Comparison of ENCODE assay signal across 20 cellular contexts in genomic region chr2:75870654-75871137, GRCh38.
DNase-seq lines count a peak whose midpoint lies in the region; ATAC-seq, FAIRE-seq and TF ChIP-seq lines count a peak whose summit lies in the region.
"Had no signal": no experiment of that assay in that cellular context is flagged by ENCODE, and none has a peak within 500 bp of the region (broad histone marks: within the 10 kb centered on the region; RNA-seq: fewer than 3 reads in every experiment).

No MANE protein-coding gene starts in this region.

- TF ChIP-seq CTCF in GM06990 (IDR thresholded peaks at IDR 0.05; ENCODE audit: insufficient read depth, low read length, poor library complexity, severe bottlenecking), result no peak
- TF ChIP-seq CTCF in endodermal cell (conservative IDR thresholded peaks at IDR 0.05), result no peak

- no peak overlapping the region for H3K27ac Mint-ChIP-seq in endodermal cell
- H3K27ac Mint-ChIP-seq: CD4-positive, alpha-beta memory T cell had no signal

- H3K4me3 ChIP-seq in GM06990 (replicated peaks; ENCODE audit: low read depth, low read length) (no peak overlapping the region), endodermal cell (ENCODE audit: low read length) (no peak overlapping the region)
- H3K4me3 ChIP-seq: cardiac muscle cell, HAP-1, hepatocyte, mucosa of descending colon, tibial artery had no signal

- no peaks in the 10 kb centered on the region for H3K4me1 Mint-ChIP-seq in endodermal cell

- no peak overlapping the region for H3K4me3 Mint-ChIP-seq in endodermal cell
- H3K4me3 Mint-ChIP-seq: activated T-cell treated with anti-CD3 and anti-CD28 coated beads, Interleukin-2, amount 50 U/mL, for 4 hours had no signal

- H3K9me3 ChIP-seq in endodermal cell (ENCODE audit: control insufficient read depth, low read length), result no peaks in the 10 kb centered on the region
- H3K9me3 ChIP-seq: HAP-1, mucosa of descending colon, tibial artery had no signal

- no peaks in the 10 kb centered on the region for H3K4me1 ChIP-seq in endodermal cell (ENCODE audit: control insufficient read depth, insufficient read depth, low read length)
- H3K4me1 ChIP-seq: tibial artery had no signal

- H3K27me3 ChIP-seq in GM06990 (replicated peaks; ENCODE audit: control insufficient read depth, insufficient read depth, low read length) (no peaks in the 10 kb centered on the region), endodermal cell (ENCODE audit: control insufficient read depth, insufficient read depth, low read length, poor library complexity, severe bottlenecking) (no peaks in the 10 kb centered on the region)
- H3K27me3 ChIP-seq: cardiac muscle cell, hepatocyte, tibial artery had no signal

- 46 to 66% methylated on average over 3 to 6 of the region's 6 CpGs for WGBS in endodermal cell (ENCODE audit: insufficient coverage in 1 of 2, insufficient read length in 1 of 2), 2 experiments

- no peak overlapping the region for H3K27ac ChIP-seq in endodermal cell (ENCODE audit: low read depth, low read length)
- H3K27ac ChIP-seq: cardiac muscle cell, hepatocyte, tibial artery had no signal

- H3K27me3 Mint-ChIP-seq in endodermal cell (ENCODE audit: insufficient read depth), result peaks cover 32% of the 10 kb centered on the region

- H3K9ac ChIP-seq in endodermal cell (ENCODE audit: extremely low read depth, low read length, poor library complexity, severe bottlenecking), result no peak overlapping the region

- DNase-seq in GM06990 (ENCODE audit: extremely low read depth, insufficient read length), result peak; percentile 13
- peak; percentile 66 for DNase-seq in endodermal cell
- no peak for DNase-seq in MV-4-11 (lab: John Stamatoyannopoulos, UW)
- no peak for DNase-seq in RCC 7860 (ENCODE audit: low spot score)
- DNase-seq: ACHN; activated CD4-positive, alpha-beta T cell treated with anti-CD3 and anti-CD28 coated beads, Interleukin-2, amount 50 U/mL, for 4 hours; activated T-cell treated with anti-CD3 and anti-CD28 coated beads, Interleukin-2, amount 50 U/mL, for 4 hours; CD4-positive, alpha-beta memory T cell; left cardiac atrium; mucosa of descending colon; NCI-H1930; NCI-H526 treated with DMSO at 0.1 percent for 48 hours; tibial artery had no signal

- FAIRE-seq in RCC 7860 (lab: Jason Lieb, UNC), result no peak

- no peaks in the 10 kb centered on the region for H3K9me3 Mint-ChIP-seq in endodermal cell

- H3K36me3 ChIP-seq in GM06990 (ENCODE audit: control insufficient read depth, insufficient read depth, low read length), result no peaks in the 10 kb centered on the region
- no peaks in the 10 kb centered on the region for H3K36me3 ChIP-seq in endodermal cell (ENCODE audit: control insufficient read depth, insufficient read depth, low read length)
- H3K36me3 ChIP-seq: cardiac muscle cell, HAP-1, tibial artery had no signal

- ATAC-seq in GM19035 (IDR thresholded peaks at IDR 0.05; ENCODE audit: unreplicated experiment), result peak; percentile 84
- ATAC-seq in HG02938 (IDR thresholded peaks at IDR 0.05; ENCODE audit: unreplicated experiment), result peak; percentile 58
- ATAC-seq in HG02884 (IDR thresholded peaks at IDR 0.05; ENCODE audit: unreplicated experiment), result no peak
- no peak for ATAC-seq in GM21825 (IDR thresholded peaks at IDR 0.05; ENCODE audit: unreplicated experiment)
- ATAC-seq: activated T-cell treated with anti-CD3 and anti-CD28 coated beads, Interleukin-2, amount 50 U/mL, for 4 hours; left cardiac atrium; mucosa of descending colon had no signal

- no peaks in the 10 kb centered on the region for H3K36me3 Mint-ChIP-seq in endodermal cell (ENCODE audit: low read depth)
- H3K36me3 Mint-ChIP-seq: CD4-positive, alpha-beta memory T cell had no signal

Comparison
In these comparisons a context has a peak if more than half of its experiments do, and no peak if none do; other contexts are left out.
1. DNase-seq: peak in GM06990 (single experiment) and endodermal cell (single experiment); none in MV-4-11 (single experiment) and RCC 7860 (single experiment).
2. ATAC-seq: peak in GM19035 (single experiment) and HG02938 (single experiment); none in HG02884 (single experiment) and GM21825 (single experiment).